15 cellular contexts compared by ENCODE assay signal in genomic region chr4:169136330-169136729, GRCh38.
"Had no signal": no experiment of that assay in that cellular context is flagged by ENCODE, and none has a peak within 500 bp of the region (broad histone marks: within the 10 kb centered on the region; RNA-seq: fewer than 3 reads in every experiment).

No MANE protein-coding gene starts in this region.

- H3K4me3 ChIP-seq: adrenal gland, body of pancreas, dorsolateral prefrontal cortex, left lung, upper lobe of left lung had no signal

- H3K27me3 ChIP-seq: adrenal gland, body of pancreas, dorsolateral prefrontal cortex, left lung, upper lobe of left lung had no signal

- H3K9me3 ChIP-seq: adrenal gland, body of pancreas, left lung, upper lobe of left lung had no signal

- H3K27ac ChIP-seq: adrenal gland, left lung had no signal

- H3K36me3 ChIP-seq: adrenal gland had no signal

- H3K4me1 ChIP-seq: adrenal gland had no signal

- ATAC-seq: body of pancreas, left lung, T-helper 17 cell had no signal

- DNase-seq: activated CD4-positive, alpha-beta T cell treated with anti-CD3 and anti-CD28 coated beads, Interleukin-2, amount 10 ng/mL, durations not matched to agents 7 days and 5 days; activated CD4-positive, CD25-positive, alpha-beta regulatory T cell; activated CD8-positive, alpha-beta memory T cell treated with anti-CD3 and anti-CD28 coated beads for 24 hours; activated naive CD4-positive, alpha-beta T cell treated with anti-CD3 and anti-CD28 coated beads for 36 hours; adrenal gland; body of pancreas; cerebellar nuclear complex; dorsolateral prefrontal cortex; foreskin melanocyte; left lung; posterior cingulate gyrus; stimulated activated CD4-positive, alpha-beta T cell treated with anti-CD3 and anti-CD28 coated beads, Interleukin-15, amount 100 ng/mL, for 24 hours; stimulated activated CD4-positive, alpha-beta T cell treated with anti-CD3 and anti-CD28 coated beads, Interleukin-4, amount 100 ng/mL, for 4 hours; T-helper 17 cell; upper lobe of left lung had no signal
